17 cellular contexts compared by ENCODE assay signal in genomic region chr6:149154137-149154900, GRCh38.
DNase-seq lines count a peak whose midpoint lies in the region; ATAC-seq and TF ChIP-seq lines count a peak whose summit lies in the region.
"Had no signal": no experiment of that assay in that cellular context is flagged by ENCODE, and none has a peak within 500 bp of the region (broad histone marks: within the 10 kb centered on the region; RNA-seq: fewer than 3 reads in every experiment).

No MANE protein-coding gene starts in this region.

- H3K9me3 ChIP-seq in effector memory CD4-positive, alpha-beta T cell (ENCODE audit: control insufficient read depth, low read length), result no peaks in the 10 kb centered on the region
- no peaks in the 10 kb centered on the region for H3K9me3 ChIP-seq in upper lobe of left lung
- H3K9me3 ChIP-seq: uterus had no signal

- peaks cover 17% of the 10 kb centered on the region for H3K4me1 ChIP-seq in effector memory CD4-positive, alpha-beta T cell (ENCODE audit: control insufficient read depth, insufficient read depth, low read length, poor library complexity, severe bottlenecking)
- H3K4me1 ChIP-seq in upper lobe of left lung, result no peaks in the 10 kb centered on the region
- H3K4me1 ChIP-seq: uterus had no signal

- H3K4me1 Mint-ChIP-seq in activated T-cell treated with anti-CD3 and anti-CD28 coated beads, Interleukin-2, amount 50 U/mL, for 72 hours (ENCODE audit: low read depth), result peaks cover 56% of the 10 kb centered on the region
- H3K4me1 Mint-ChIP-seq in T-helper 2 cell treated with Interferon-gamma antibody and Interleukin-4, amounts not matched to agents 5 μg/mL and 100 μg/mL, for 36 hours (ENCODE audit: low read depth), result peaks cover 56% of the 10 kb centered on the region
- H3K4me1 Mint-ChIP-seq in stimulated activated naive B cell treated with anti-CD40 and anti-IgM and Interleukin-4, amounts not matched to agents 10 μg/mL and 1 μg/mL and 100 μg/mL, for 72 hours, result peaks cover 11 to 16% of the 10 kb centered on the region in 2 donors

- peaks cover 19 to 21% of the 10 kb centered on the region in 2 donors for H3K36me3 Mint-ChIP-seq in activated T-cell treated with anti-CD3 and anti-CD28 coated beads, Interleukin-2, amount 50 U/mL, for 72 hours (ENCODE audit: insufficient read depth in 2 of 2)
- H3K36me3 Mint-ChIP-seq in T-helper 2 cell treated with Interferon-gamma antibody and Interleukin-4, amounts not matched to agents 5 μg/mL and 100 μg/mL, for 36 hours (ENCODE audit: low read depth), result peaks cover 52% of the 10 kb centered on the region
- no peaks in the 10 kb centered on the region for H3K36me3 Mint-ChIP-seq in stimulated activated naive B cell treated with anti-CD40 and anti-IgM and Interleukin-4, amounts not matched to agents 10 μg/mL and 1 μg/mL and 100 μg/mL, for 72 hours

- H3K9me3 Mint-ChIP-seq in activated T-cell treated with anti-CD3 and anti-CD28 coated beads, Interleukin-2, amount 50 U/mL, for 72 hours, result peaks cover 5 to 9% of the 10 kb centered on the region in 2 donors
- H3K9me3 Mint-ChIP-seq in T-helper 2 cell treated with Interferon-gamma antibody and Interleukin-4, amounts not matched to agents 5 μg/mL and 100 μg/mL, for 36 hours, result peaks cover 37% of the 10 kb centered on the region
- H3K9me3 Mint-ChIP-seq in stimulated activated naive B cell treated with anti-CD40 and anti-IgM and Interleukin-4, amounts not matched to agents 10 μg/mL and 1 μg/mL and 100 μg/mL, for 72 hours, result peaks cover 0 to 6% of the 10 kb centered on the region in 2 donors

- peak; percentile 41 to 63 for ATAC-seq in activated T-cell treated with anti-CD3 and anti-CD28 coated beads, Interleukin-2, amount 50 U/mL, for 72 hours (replicated peaks in 1 of 2)
- no peak for ATAC-seq in stimulated activated naive B cell treated with anti-CD40 and anti-IgM and Interleukin-4, amounts not matched to agents 10 μg/mL and 1 μg/mL and 100 μg/mL, for 72 hours (replicated peaks)
- ATAC-seq in upper lobe of left lung (ENCODE audit: low FRiP score in 2 of 2) (no peak), GM18861 (IDR thresholded peaks at IDR 0.05; ENCODE audit: unreplicated experiment) (no peak)

- DNase-seq in activated T-cell treated with anti-CD3 and anti-CD28 coated beads, Interleukin-2, amount 50 U/mL, for 72 hours, result no peak
- DNase-seq in activated T-cell treated with anti-CD3 and anti-CD28 coated beads, Interleukin-2, amount 50 U/mL, for 1 hour, result no peak
- no peak for DNase-seq in T-helper 2 cell treated with Interferon-gamma antibody and Interleukin-4, amounts not matched to agents 5 μg/mL and 100 μg/mL, for 36 hours (ENCODE audit: low spot score)
- DNase-seq in effector memory CD4-positive, alpha-beta T cell, result no peak
- DNase-seq in stimulated activated naive B cell treated with anti-CD40 and anti-IgM and Interleukin-4, amounts not matched to agents 10 μg/mL and 1 μg/mL and 100 μg/mL, for 72 hours, result no peak
- DNase-seq in upper lobe of left lung, result no peak
- no peak for DNase-seq in stimulated activated CD4-positive, alpha-beta T cell treated with anti-CD3 and anti-CD28 coated beads, Interleukin-4, amount 100 ng/mL, for 24 hours
- DNase-seq: amygdala, COR-L47, GM23248, Karpas-422, NCI-H1436, uterus, WERI-Rb-1 had no signal

- WGBS in upper lobe of left lung, 2 donors, result 77 to 78% methylated on average over 2 of the region's 2 CpGs

- no peaks in the 10 kb centered on the region for H3K36me3 ChIP-seq in effector memory CD4-positive, alpha-beta T cell (ENCODE audit: control insufficient read depth, insufficient read depth, low read length)
- H3K36me3 ChIP-seq in upper lobe of left lung, result no peaks in the 10 kb centered on the region
- H3K36me3 ChIP-seq: uterus, WERI-Rb-1 had no signal

- H3K4me3 Mint-ChIP-seq in activated T-cell treated with anti-CD3 and anti-CD28 coated beads, Interleukin-2, amount 50 U/mL, for 72 hours, result peak overlapping the region; percentile 40 to 84
- peak overlapping the region; percentile 58 for H3K4me3 Mint-ChIP-seq in T-helper 2 cell treated with Interferon-gamma antibody and Interleukin-4, amounts not matched to agents 5 μg/mL and 100 μg/mL, for 36 hours
- no peak overlapping the region for H3K4me3 Mint-ChIP-seq in stimulated activated naive B cell treated with anti-CD40 and anti-IgM and Interleukin-4, amounts not matched to agents 10 μg/mL and 1 μg/mL and 100 μg/mL, for 72 hours

- no peak for TF ChIP-seq EP300 in upper lobe of left lung (IDR thresholded peaks at IDR 0.05)

- H3K27ac Mint-ChIP-seq in activated T-cell treated with anti-CD3 and anti-CD28 coated beads, Interleukin-2, amount 50 U/mL, for 72 hours, result peak overlapping the region; percentile 95
- peak overlapping the region; percentile 91 for H3K27ac Mint-ChIP-seq in T-helper 2 cell treated with Interferon-gamma antibody and Interleukin-4, amounts not matched to agents 5 μg/mL and 100 μg/mL, for 36 hours
- peak overlapping the region; percentile 15 for H3K27ac Mint-ChIP-seq in stimulated activated naive B cell treated with anti-CD40 and anti-IgM and Interleukin-4, amounts not matched to agents 10 μg/mL and 1 μg/mL and 100 μg/mL, for 72 hours
- H3K27ac Mint-ChIP-seq: progenitor cell of endocrine pancreas had no signal

- H3K4me3 ChIP-seq in effector memory CD4-positive, alpha-beta T cell (ENCODE audit: insufficient read depth, low read depth, low read length, poor library complexity, severe bottlenecking), result no peak overlapping the region
- no peak overlapping the region for H3K4me3 ChIP-seq in upper lobe of left lung
- H3K4me3 ChIP-seq: GM23248, lung, uterus had no signal

- peak overlapping the region; percentile 56 for H3K27ac ChIP-seq in effector memory CD4-positive, alpha-beta T cell (ENCODE audit: insufficient read depth, low read length, poor library complexity, severe bottlenecking)
- no peak overlapping the region for H3K27ac ChIP-seq in upper lobe of left lung
- H3K27ac ChIP-seq: GM23248, uterus had no signal

- H3K27me3 ChIP-seq in effector memory CD4-positive, alpha-beta T cell (replicated peaks; ENCODE audit: control insufficient read depth, insufficient read depth, low read length, poor library complexity, severe bottlenecking), result no peaks in the 10 kb centered on the region
- H3K27me3 ChIP-seq in upper lobe of left lung, result no peaks in the 10 kb centered on the region
- H3K27me3 ChIP-seq: uterus had no signal

- no peak for TF ChIP-seq CTCF in upper lobe of left lung (IDR thresholded peaks at IDR 0.05)

- TF ChIP-seq POLR2A in upper lobe of left lung (IDR thresholded peaks at IDR 0.05), result no peak

- no peaks in the 10 kb centered on the region for H3K27me3 Mint-ChIP-seq in activated T-cell treated with anti-CD3 and anti-CD28 coated beads, Interleukin-2, amount 50 U/mL, for 72 hours (ENCODE audit: low read depth)
- H3K27me3 Mint-ChIP-seq in T-helper 2 cell treated with Interferon-gamma antibody and Interleukin-4, amounts not matched to agents 5 μg/mL and 100 μg/mL, for 36 hours (ENCODE audit: low read depth), result no peaks in the 10 kb centered on the region
- H3K27me3 Mint-ChIP-seq in stimulated activated naive B cell treated with anti-CD40 and anti-IgM and Interleukin-4, amounts not matched to agents 10 μg/mL and 1 μg/mL and 100 μg/mL, for 72 hours, result peaks cover 1 to 4% of the 10 kb centered on the region in 2 donors

Comparison
In these comparisons a context has a peak if more than half of its experiments do, and no peak if none do; other contexts are left out.
1. ATAC-seq: peak in activated T-cell treated with anti-CD3 and anti-CD28 coated beads, Interleukin-2, amount 50 U/mL, for 72 hours (2 of 2); none in stimulated activated naive B cell treated with anti-CD40 and anti-IgM and Interleukin-4, amounts not matched to agents 10 μg/mL and 1 μg/mL and 100 μg/mL, for 72 hours (0 of 2), upper lobe of left lung (0 of 2) and GM18861 (single experiment).
2. H3K27ac Mint-ChIP-seq: peak in every context shown above with its lines; median percentile 95 in activated T-cell treated with anti-CD3 and anti-CD28 coated beads, Interleukin-2, amount 50 U/mL, for 72 hours; 91 in T-helper 2 cell treated with Interferon-gamma antibody and Interleukin-4, amounts not matched to agents 5 μg/mL and 100 μg/mL, for 36 hours; 15 in stimulated activated naive B cell treated with anti-CD40 and anti-IgM and Interleukin-4, amounts not matched to agents 10 μg/mL and 1 μg/mL and 100 μg/mL, for 72 hours.
3. H3K4me3 Mint-ChIP-seq: peak in activated T-cell treated with anti-CD3 and anti-CD28 coated beads, Interleukin-2, amount 50 U/mL, for 72 hours (2 of 2) and T-helper 2 cell treated with Interferon-gamma antibody and Interleukin-4, amounts not matched to agents 5 μg/mL and 100 μg/mL, for 36 hours (single experiment); none in stimulated activated naive B cell treated with anti-CD40 and anti-IgM and Interleukin-4, amounts not matched to agents 10 μg/mL and 1 μg/mL and 100 μg/mL, for 72 hours (0 of 2).